12 cellular contexts compared by ENCODE assay signal in the genomic region with DNA sequence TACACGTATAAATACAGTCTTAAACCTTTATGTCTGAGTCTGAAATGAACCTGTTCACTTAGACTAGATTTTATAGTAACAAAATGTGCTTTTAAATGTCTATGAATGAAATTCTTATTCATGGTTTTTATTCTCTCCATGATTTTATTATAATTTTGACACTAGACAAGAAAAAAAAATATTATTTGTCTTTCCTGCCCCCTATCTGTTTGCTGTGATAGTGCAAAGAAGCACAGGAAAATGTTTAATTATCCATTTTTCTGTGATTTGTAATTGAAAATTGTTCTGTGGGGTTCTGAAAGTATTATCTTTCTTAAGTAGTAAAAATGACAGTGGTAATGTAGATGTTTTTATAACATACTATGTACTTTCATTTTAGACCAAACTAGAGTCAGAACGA. TPM values are rescaled to one million over a fixed set of nuclear protein-coding genes. Genes with fewer than 3 reads are reported as not detected.
A peak's percentile ranks its signal among the peaks of the same experiment; 100 is the strongest.
DNase-seq lines count a peak whose midpoint lies in the region; TF ChIP-seq lines count a peak whose summit lies in the region.
"Had no signal": no experiment of that assay in that cellular context is flagged by ENCODE, and none has a peak within 500 bp of the region (broad histone marks: within the 10 kb centered on the region; RNA-seq: fewer than 3 reads in every experiment).

No MANE protein-coding gene starts in this region.

- WGBS in esophagus muscularis mucosa: 76% methylated on average over 2 of the region's 2 CpGs
- WGBS in smooth muscle cell (ENCODE audit: low lambda C conversion rate): 72% methylated on average over 2 of the region's 2 CpGs

- no TSS peak for BruUV-seq in OCI-LY7 (replicated peaks; lab: Mats Ljungman, UMichigan)

- no peaks in the 10 kb centered on the region for H3F3A ChIP-seq in smooth muscle cell (ENCODE audit: low read depth)

- intact Hi-C loops in OCI-LY7 (cut with micrococcal nuclease; ENCODE audit: unreplicated experiment) (no loop called here), esophagus muscularis mucosa (cut with DNase I) (loop anchor here (5.0 kb wide), 1 partner anchor 90 kb away; no protein-coding TSS in a partner anchor)

- CTCF ChIA-PET in OCI-LY7 (lab: Charles Lee; ENCODE audit: unreplicated experiment): no interaction called here

- no peaks in the 10 kb centered on the region for H3K9me2 ChIP-seq in OCI-LY7 (ENCODE audit: insufficient read depth, low read length)

- H3K9me3 ChIP-seq in OCI-LY7 (ENCODE audit: low read length): no peaks in the 10 kb centered on the region
- no peaks in the 10 kb centered on the region for H3K9me3 ChIP-seq in esophagus muscularis mucosa
- no peaks in the 10 kb centered on the region for H3K9me3 ChIP-seq in smooth muscle cell (replicated peaks; ENCODE audit: low read depth)
- H3K9me3 ChIP-seq: MG63 had no signal

- H3K4me2 ChIP-seq in OCI-LY7 (ENCODE audit: low read length) (no peak overlapping the region), smooth muscle cell (no peak overlapping the region)

- TF ChIP-seq CTCF in OCI-LY7 (conservative IDR thresholded peaks at IDR 0.05; ENCODE audit: low read length) (peak; percentile 72), esophagus muscularis mucosa (IDR thresholded peaks at IDR 0.05) (peak; percentile 41 to 48 (median 41)), smooth muscle cell (IDR thresholded peaks at IDR 0.05; ENCODE audit: borderline replicate concordance, insufficient read depth, poor library complexity, severe bottlenecking) (peak; percentile 40)

- H4K20me1 ChIP-seq in OCI-LY7 (ENCODE audit: insufficient read depth, low read length) (no peaks in the 10 kb centered on the region), smooth muscle cell (ENCODE audit: low read depth) (no peaks in the 10 kb centered on the region)

- H3K9ac ChIP-seq in smooth muscle cell (ENCODE audit: low read depth): no peak overlapping the region

- H3K79me2 ChIP-seq in OCI-LY7 (ENCODE audit: insufficient read depth, low read depth, low read length) (no peaks in the 10 kb centered on the region), smooth muscle cell (ENCODE audit: low read depth) (no peaks in the 10 kb centered on the region)

- H3K36me3 ChIP-seq in OCI-LY7 (ENCODE audit: insufficient read depth, low read length) (peaks cover 21% of the 10 kb centered on the region), esophagus muscularis mucosa (peaks cover 0 to 29% (median 7%) of the 10 kb centered on the region in 4 donors), smooth muscle cell (ENCODE audit: low read depth) (no peaks in the 10 kb centered on the region)
- H3K36me3 ChIP-seq: MG63 had no signal

- no peaks in the 10 kb centered on the region for H3K27me3 ChIP-seq in esophagus muscularis mucosa
- no peaks in the 10 kb centered on the region for H3K27me3 ChIP-seq in smooth muscle cell (ENCODE audit: low read depth)
- H3K27me3 ChIP-seq: MG63 had no signal

- H3K4me1 ChIP-seq in OCI-LY7 (ENCODE audit: insufficient read depth, low read length, poor library complexity, severe bottlenecking): no peaks in the 10 kb centered on the region
- H3K4me1 ChIP-seq in esophagus muscularis mucosa: no peaks in the 10 kb centered on the region
- no peaks in the 10 kb centered on the region for H3K4me1 ChIP-seq in smooth muscle cell (ENCODE audit: low read depth)

- H2AFZ ChIP-seq in OCI-LY7 (ENCODE audit: low read length) (no peak overlapping the region), smooth muscle cell (ENCODE audit: low read depth) (no peak overlapping the region)

- H3K4me3 ChIP-seq in OCI-LY7 (ENCODE audit: low read depth, low read length, poor library complexity, severe bottlenecking): no peak overlapping the region
- H3K4me3 ChIP-seq in esophagus muscularis mucosa: no peak overlapping the region
- H3K4me3 ChIP-seq in smooth muscle cell: no peak overlapping the region
- H3K4me3 ChIP-seq: MG63 had no signal

- no peak for TF ChIP-seq POLR2A in esophagus muscularis mucosa (IDR thresholded peaks at IDR 0.05; ENCODE audit: low read depth)

- DNase-seq in NOMO-1 treated with DMSO at 0.1 percent for 48 hours (lab: John Stamatoyannopoulos, UW; ENCODE audit: unreplicated experiment): peak; percentile 5
- no peak for DNase-seq in NOMO-1 treated with dmso at 0.1 percent for 144 hours (lab: John Stamatoyannopoulos, UW; ENCODE audit: unreplicated experiment)
- DNase-seq in OCI-LY7 (ENCODE audit: low spot score): peak; percentile 4
- no peak for DNase-seq in esophagus muscularis mucosa (ENCODE audit: extremely low spot score)
- DNase-seq in smooth muscle cell (lab: John Stamatoyannopoulos, UW; ENCODE audit: unreplicated experiment): no peak
- DNase-seq in cerebellar cortex (ENCODE audit: low spot score): no peak
- DNase-seq in DMS 273 treated with DMSO at 0.1 percent for 48 hours (lab: John Stamatoyannopoulos, UW): no peak
- no peak for DNase-seq in stimulated activated CD4-positive, alpha-beta T cell treated with anti-CD3 and anti-CD28 coated beads, Interleukin-15, amount 100 ng/mL, for 24 hours
- DNase-seq: activated CD4-positive, alpha-beta T cell treated with anti-CD3 and anti-CD28 coated beads, Interleukin-2, amount 50 U/mL, for 4 hours; MG63; SHP77; small intestine had no signal

- no peak overlapping the region for H3K27ac ChIP-seq in OCI-LY7 (ENCODE audit: low read depth, low read length, poor library complexity, severe bottlenecking)
- no peak overlapping the region for H3K27ac ChIP-seq in esophagus muscularis mucosa (replicated peaks in 1 of 4)
- no peak overlapping the region for H3K27ac ChIP-seq in smooth muscle cell (ENCODE audit: low read depth)

- no peak for TF ChIP-seq EP300 in esophagus muscularis mucosa (IDR thresholded peaks at IDR 0.05)

- POLR2A ChIA-PET in OCI-LY7 (lab: Charles Lee): no interaction called here

RNA-seq across cellular contexts. Expression of a gene that starts 52.0 kb away (rescaled TPM):
- 13.0 and 15.6 TPM in 2 replicates for total RNA-seq in OCI-LY7 (2014; rRNA removed; shearing (Covaris generic))
- total RNA-seq in OCI-LY7 (2022) (13.9 and 16.4 TPM in 2 replicates), esophagus muscularis mucosa (1 to 10 TPM; 6.3 to 8.3 (median 7.2) TPM), smooth muscle cell (19.6 and 20.5 TPM in 2 replicates)
- 4.9 and 7.7 TPM in 2 replicates for polyA plus RNA-seq in smooth muscle cell

Comparison
In these comparisons a context has a peak if more than half of its experiments do, and no peak if none do; other contexts are left out.
1. DNase-seq: peak in NOMO-1 treated with DMSO at 0.1 percent for 48 hours (single experiment) and OCI-LY7 (single experiment); none in NOMO-1 treated with dmso at 0.1 percent for 144 hours (single experiment), esophagus muscularis mucosa (single experiment), smooth muscle cell (single experiment), cerebellar cortex (single experiment), DMS 273 treated with DMSO at 0.1 percent for 48 hours (single experiment) and stimulated activated CD4-positive, alpha-beta T cell treated with anti-CD3 and anti-CD28 coated beads, Interleukin-15, amount 100 ng/mL, for 24 hours (single experiment).
2. Peak in every context shown above with its lines, with median percentiles within 50 percentile points of each other: CTCF ChIP-seq.